Comparison of ENCODE assay signal across 19 cellular contexts in genomic region chr2:84808279-84808678, GRCh38.
DNase-seq lines count a peak whose midpoint lies in the region; ATAC-seq and TF ChIP-seq lines count a peak whose summit lies in the region.
"Had no signal": no experiment of that assay in that cellular context is flagged by ENCODE, and none has a peak within 500 bp of the region (broad histone marks: within the 10 kb centered on the region; RNA-seq: fewer than 3 reads in every experiment).

No MANE protein-coding gene starts in this region.

- no peak for DNase-seq in CD4-positive, alpha-beta T cell
- no peak for DNase-seq in HFFc6
- peak; percentile 22 for DNase-seq in fibroblast of villous mesenchyme (ENCODE audit: low read depth)
- DNase-seq in thyroid gland, result peak; percentile 27 to 44
- no peak for DNase-seq in NCI-H128 (lab: John Stamatoyannopoulos, UW; ENCODE audit: unreplicated experiment)
- no peak for DNase-seq in COR-L47 (lab: John Stamatoyannopoulos, UW)
- DNase-seq in HEK293T (ENCODE audit: extremely low spot score), result no peak
- DNase-seq: C1 segment of cervical spinal cord, MV-4-11, NCI-H1417, NCI-H187, NCI-H2227 treated with DMSO at 0.1 percent for 48 hours, NCI-H510A treated with DMSO at 0.1 percent for 48 hours, NCI-H774, Right ventricle myocardium superior had no signal

- H3K27ac ChIP-seq in CD4-positive, alpha-beta T cell (ENCODE audit: low read depth, low read length), result no peak overlapping the region
- no peak overlapping the region for H3K27ac ChIP-seq in thyroid gland
- H3K27ac ChIP-seq: SK-N-MC had no signal

- ATAC-seq in CD4-positive, alpha-beta T cell (ENCODE audit: poor library complexity), result no peak
- ATAC-seq: GM23338, HCT116, K562 had no signal

- no peaks in the 10 kb centered on the region for H3K4me1 ChIP-seq in thyroid gland

- peak overlapping the region; percentile 2 for H3K27ac Mint-ChIP-seq in CD4-positive, alpha-beta T cell
- peak overlapping the region; percentile 96 for H3K27ac Mint-ChIP-seq in HFFc6
- H3K27ac Mint-ChIP-seq: GM23338 had no signal

- CTCF ChIA-PET in CD4-positive, alpha-beta T cell (lab: Charles Lee), result no interaction called here
- CTCF ChIA-PET in HEK293T (lab: Yijun Ruan, JAX), result no interaction called here

- WGBS in thyroid gland, 2 donors, result 18 to 28% methylated on average over 4 of the region's 4 CpGs

- peaks cover 57% of the 10 kb centered on the region for H3K4me1 Mint-ChIP-seq in CD4-positive, alpha-beta T cell (ENCODE audit: low read depth)
- H3K4me1 Mint-ChIP-seq in HFFc6 (ENCODE audit: low read depth), result peaks cover 55% of the 10 kb centered on the region

- H3K4me3 ChIP-seq in fibroblast of villous mesenchyme (ENCODE audit: low read depth, low read length) (no peak overlapping the region), thyroid gland (replicated peaks in 1 of 3) (no peak overlapping the region)
- H3K4me3 ChIP-seq: GM23338, K562, SK-N-MC had no signal

- POLR2A ChIA-PET in CD4-positive, alpha-beta T cell (lab: Charles Lee), result no interaction called here
- POLR2A ChIA-PET in HEK293T (lab: Yijun Ruan, JAX), result no interaction called here

- H3K36me3 ChIP-seq in thyroid gland, result no peaks in the 10 kb centered on the region

- intact Hi-C loops in CD4-positive, alpha-beta T cell (cut with DNase I, micrococcal nuclease), result no loop called here
- intact Hi-C loops in thyroid gland (cut with DNase I), result no loop called here

- TF ChIP-seq CTCF in CD4-positive, alpha-beta T cell (IDR thresholded peaks at IDR 0.05), result no peak
- TF ChIP-seq CTCF in HFFc6 (IDR thresholded peaks at IDR 0.05) (no peak), fibroblast of villous mesenchyme (IDR thresholded peaks at IDR 0.05; ENCODE audit: insufficient read depth, low read depth, low read length) (no peak), thyroid gland (IDR thresholded peaks at IDR 0.05) (no peak)

- H3K27me3 Mint-ChIP-seq in CD4-positive, alpha-beta T cell, result no peaks in the 10 kb centered on the region
- H3K27me3 Mint-ChIP-seq in HFFc6 (ENCODE audit: insufficient read depth), result peaks cover 2% of the 10 kb centered on the region; the same call in 1 of the 2 replicates

- no peak overlapping the region for H3K4me3 Mint-ChIP-seq in CD4-positive, alpha-beta T cell
- no peak overlapping the region; the same call in 1 of the 2 replicates for H3K4me3 Mint-ChIP-seq in HFFc6
- H3K4me3 Mint-ChIP-seq: GM23338 had no signal

- no peaks in the 10 kb centered on the region for H3K9me3 Mint-ChIP-seq in CD4-positive, alpha-beta T cell
- no peaks in the 10 kb centered on the region for H3K9me3 Mint-ChIP-seq in HFFc6
- H3K9me3 Mint-ChIP-seq: GM23338 had no signal

- no peaks in the 10 kb centered on the region for H3K27me3 ChIP-seq in CD4-positive, alpha-beta T cell (ENCODE audit: control insufficient read depth, insufficient read depth, low read length)
- no peaks in the 10 kb centered on the region for H3K27me3 ChIP-seq in thyroid gland

- no peaks in the 10 kb centered on the region for H3K36me3 Mint-ChIP-seq in CD4-positive, alpha-beta T cell (ENCODE audit: low read depth)
- H3K36me3 Mint-ChIP-seq in HFFc6 (ENCODE audit: low read depth), result no peaks in the 10 kb centered on the region

- H3K9me3 ChIP-seq in CD4-positive, alpha-beta T cell (ENCODE audit: control insufficient read depth, low read length), result no peaks in the 10 kb centered on the region
- H3K9me3 ChIP-seq in thyroid gland, result no peaks in the 10 kb centered on the region

- TF ChIP-seq POLR2A in thyroid gland (IDR thresholded peaks at IDR 0.05), result no peak

TF ChIP-seq in HEK293T, 16 proteins besides CTCF, POLR2A, EP300 and RAD21:
- TF ChIP-seq BHLHE40 (IDR thresholded peaks at IDR 0.05; ENCODE audit: borderline replicate concordance), result no peak
- TF ChIP-seq ZNF384 (IDR thresholded peaks at IDR 0.05), result no peak

Comparison
In these comparisons a context has a peak if more than half of its experiments do, and no peak if none do; other contexts are left out.
1. DNase-seq: peak in fibroblast of villous mesenchyme (single experiment) and thyroid gland (2 of 2); none in CD4-positive, alpha-beta T cell (0 of 10), HFFc6 (single experiment), NCI-H128 (single experiment), COR-L47 (single experiment) and HEK293T (single experiment).